Comparison of ENCODE assay signal across 9 cellular contexts in the genomic region with DNA sequence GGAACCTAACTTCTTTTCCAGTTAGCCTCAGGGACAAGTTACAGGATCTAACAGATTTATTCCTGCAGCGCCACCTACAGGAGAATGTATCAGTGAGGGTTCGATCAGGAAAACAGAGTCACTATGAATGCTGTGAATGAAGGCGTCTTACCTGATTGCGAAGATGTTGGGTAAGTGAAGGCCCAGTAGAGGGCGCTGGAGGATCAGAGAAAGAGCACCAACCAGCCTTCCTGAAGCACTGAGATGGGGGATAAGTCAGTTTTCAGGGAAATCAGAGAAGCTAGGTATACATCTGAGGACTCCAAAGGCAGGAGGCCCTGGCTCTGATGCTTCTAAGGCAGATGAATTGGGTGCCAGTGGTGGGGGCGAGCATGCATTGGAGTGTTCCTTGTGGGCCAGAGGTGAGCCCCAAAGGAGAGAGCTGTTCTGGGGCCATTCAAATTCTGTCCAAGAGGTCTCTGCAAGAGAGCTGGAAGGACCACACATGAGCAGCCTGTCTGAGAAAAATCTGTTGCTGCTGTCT.
DNase-seq lines count a peak whose midpoint lies in the region; ATAC-seq and TF ChIP-seq lines count a peak whose summit lies in the region.
"Had no signal": no experiment of that assay in that cellular context is flagged by ENCODE, and none has a peak within 500 bp of the region (broad histone marks: within the 10 kb centered on the region; RNA-seq: fewer than 3 reads in every experiment).

No MANE protein-coding gene starts in this region.

- no peaks in the 10 kb centered on the region for H3K4me1 Mint-ChIP-seq in stimulated activated naive CD8-positive, alpha-beta T cell treated with anti-CD3 and anti-CD28 coated beads, Interleukin-15, amount 100 ng/mL, for 72 hours

- no peak overlapping the region for H3K4me3 ChIP-seq in AG09309 (ENCODE audit: control insufficient read depth, low read depth, low read length)
- H3K4me3 ChIP-seq in cardiac fibroblast (replicated peaks in 1 of 2; ENCODE audit: low read depth in 2 of 2, low read length in 2 of 2): no peak overlapping the region

- no peak overlapping the region for H3K4me3 Mint-ChIP-seq in stimulated activated naive CD8-positive, alpha-beta T cell treated with anti-CD3 and anti-CD28 coated beads, Interleukin-15, amount 100 ng/mL, for 72 hours
- H3K4me3 Mint-ChIP-seq: T-helper 1 cell treated with Interleukin-12 subunit alpha and Interleukin-12 subunit beta and Interleukin-4 antibody, amounts not matched to agents 30 μg/mL and 1 μg/mL, for 36 hours had no signal

- TF ChIP-seq CTCF in AG09309 (IDR thresholded peaks at IDR 0.05; ENCODE audit: control insufficient read depth, insufficient read depth, low read depth, low read length, missing control alignments) (peak; percentile 50), GM12874 (IDR thresholded peaks at IDR 0.05; ENCODE audit: insufficient read depth, low read depth, low read length) (peak; percentile 80), cardiac fibroblast (IDR thresholded peaks at IDR 0.05; ENCODE audit: low read depth, low read length) (peak; percentile 71)

- H3K27me3 Mint-ChIP-seq in stimulated activated naive CD8-positive, alpha-beta T cell treated with anti-CD3 and anti-CD28 coated beads, Interleukin-15, amount 100 ng/mL, for 72 hours: no peaks in the 10 kb centered on the region

- ATAC-seq in HG02571 (IDR thresholded peaks at IDR 0.05; ENCODE audit: unreplicated experiment) (peak; percentile 99), left lobe of liver (peak; percentile 100)
- ATAC-seq in stimulated activated naive CD8-positive, alpha-beta T cell treated with anti-CD3 and anti-CD28 coated beads, Interleukin-15, amount 100 ng/mL, for 72 hours: peak; percentile 85

- DNase-seq in AG09309 (ENCODE audit: low read depth) (peak; percentile 1), M059J (ENCODE audit: low read depth) (peak; percentile 61), RKO (ENCODE audit: low spot score) (peak; percentile 92), cardiac fibroblast (ENCODE audit: low read depth in 2 of 2) (peak; percentile 65 to 90), left lobe of liver (ENCODE audit: low spot score) (peak; percentile 81)
- DNase-seq in stimulated activated naive CD8-positive, alpha-beta T cell treated with anti-CD3 and anti-CD28 coated beads, Interleukin-15, amount 100 ng/mL, for 72 hours: peak; percentile 42 to 46

- no peaks in the 10 kb centered on the region for H3K9me3 Mint-ChIP-seq in stimulated activated naive CD8-positive, alpha-beta T cell treated with anti-CD3 and anti-CD28 coated beads, Interleukin-15, amount 100 ng/mL, for 72 hours
- H3K9me3 Mint-ChIP-seq: T-helper 1 cell treated with Interleukin-12 subunit alpha and Interleukin-12 subunit beta and Interleukin-4 antibody, amounts not matched to agents 30 μg/mL and 1 μg/mL, for 36 hours had no signal

- no peak overlapping the region for H3K27ac Mint-ChIP-seq in stimulated activated naive CD8-positive, alpha-beta T cell treated with anti-CD3 and anti-CD28 coated beads, Interleukin-15, amount 100 ng/mL, for 72 hours
- H3K27ac Mint-ChIP-seq: T-helper 1 cell treated with Interleukin-12 subunit alpha and Interleukin-12 subunit beta and Interleukin-4 antibody, amounts not matched to agents 30 μg/mL and 1 μg/mL, for 36 hours had no signal

Comparison
In these comparisons a context has a peak if more than half of its experiments do, and no peak if none do; other contexts are left out.
1. DNase-seq: peak in every context shown above with its lines; median percentile 92 in RKO; 81 in left lobe of liver; 78 in cardiac fibroblast; 61 in M059J; 44 in stimulated activated naive CD8-positive, alpha-beta T cell treated with anti-CD3 and anti-CD28 coated beads, Interleukin-15, amount 100 ng/mL, for 72 hours; 1 in AG09309.